Comparison of ENCODE assay signal across 8 cellular contexts in genomic region chr4:112145326-112145819, GRCh38. TPM values are rescaled to one million over a fixed set of nuclear protein-coding genes. Genes with fewer than 3 reads are reported as not detected.
DNase-seq lines count a peak whose midpoint lies in the region; ATAC-seq, FAIRE-seq and TF ChIP-seq lines count a peak whose summit lies in the region.

Gene FAM241A, plus strand, starts transcription at chr4:112145454. Its CDS starts 127 bp downstream, at chr4:112145581.

- CTCF ChIA-PET in endothelial cell of umbilical vein (lab: Charles Lee) = interaction anchor here (0.7 kb wide), 1 partner anchor 70 kb away, joined by 3 read pairs; no protein-coding TSS in a partner anchor

- no TSS peak for BruUV-seq in endothelial cell of umbilical vein (replicated peaks; lab: Mats Ljungman, UMichigan)

- peak within 1 kb of the TSS; percentile 84 to 100 (median 90) for H3K4me3 ChIP-seq in BLaER1 treated with 17β-estradiol and CSF1 and Interleukin-3, amounts not matched to agents 10 nM and 100 nM
- peak within 1 kb of the TSS; percentile 88 to 96 (median 91) for H3K4me3 ChIP-seq in endothelial cell of umbilical vein (replicated peaks in 1 of 3; ENCODE audit: insufficient read depth in 1 of 3, low read depth in 1 of 3, low read length in 3 of 3)
- H3K4me3 ChIP-seq in mucosa of descending colon = peak within 1 kb of the TSS; percentile 57

- peak within 1 kb of the TSS; percentile 68 for H2AFZ ChIP-seq in endothelial cell of umbilical vein (ENCODE audit: low read depth, low read length)

- intact Hi-C loops in endothelial cell of umbilical vein (cut with micrococcal nuclease) (loop anchor here (1.0 to 10.0 kb wide), 2 partner anchors 36 to 1869 kb away; no protein-coding TSS in a partner anchor), mucosa of descending colon (cut with DNase I, micrococcal nuclease) (no loop called here)

- H3K27ac ChIP-seq in BLaER1 treated with 17β-estradiol and CSF1 and Interleukin-3, amounts not matched to agents 10 nM and 100 nM = peak within 1 kb of the TSS; percentile 67 to 92 (median 85)
- peak within 1 kb of the TSS; percentile 77 for H3K27ac ChIP-seq in endothelial cell of umbilical vein (ENCODE audit: insufficient read depth, low read depth, low read length)

- no peaks in the 10 kb centered on the region for H3K27me3 ChIP-seq in BLaER1 treated with 17β-estradiol and CSF1 and Interleukin-3, amounts not matched to agents 10 nM and 100 nM
- no peaks in the 10 kb centered on the region for H3K27me3 ChIP-seq in endothelial cell of umbilical vein (ENCODE audit: control insufficient read depth in 2 of 2, insufficient read depth in 2 of 2, low read length in 2 of 2)

- dilution Hi-C loops in endothelial cell of umbilical vein (cut with MboI; ENCODE audit: extremely low pct_ligation_motif_present, low sequenced_read_pairs) = no loop called here

- peaks cover 0 to 16% (median 4%) of the 10 kb centered on the region in 11 experiments; a peak in 8 of 22 replicates for H4K20me1 ChIP-seq in BLaER1 treated with 17β-estradiol and CSF1 and Interleukin-3, amounts not matched to agents 10 nM and 100 nM
- no peaks in the 10 kb centered on the region for H4K20me1 ChIP-seq in endothelial cell of umbilical vein (replicated peaks; ENCODE audit: control insufficient read depth, extremely low read depth, insufficient read depth, low read length)

- H3K9ac ChIP-seq in BLaER1 treated with 17β-estradiol and CSF1 and Interleukin-3, amounts not matched to agents 10 nM and 100 nM = peak within 1 kb of the TSS; percentile 82 to 94 (median 88)
- peak within 1 kb of the TSS; percentile 81 for H3K9ac ChIP-seq in endothelial cell of umbilical vein (replicated peaks; ENCODE audit: extremely low read depth, insufficient read depth, low read length)

- DNase-seq in NOMO-1 (lab: John Stamatoyannopoulos, UW; ENCODE audit: unreplicated experiment in 2 of 2) (peak; percentile 54 to 88), endothelial cell of umbilical vein (ENCODE audit: low read depth, low spot score) (peak; percentile 81), mucosa of descending colon (peak; percentile 89 to 94 (median 89))
- DNase-seq in activated CD8-positive, alpha-beta memory T cell treated with anti-CD3 and anti-CD28 coated beads, Interleukin-2, amount 50 U/mL, for 4 hours = peak; percentile 93
- peak; percentile 79 to 90 for DNase-seq in stimulated activated CD8-positive, alpha-beta memory T cell treated with anti-CD3 and anti-CD28 coated beads, Interleukin-4, amount 100 ng/mL, for 4 hours (ENCODE audit: low read depth in 2 of 2, low spot score in 1 of 2)

- ATAC-seq in HG03354 (IDR thresholded peaks at IDR 0.05; ENCODE audit: poor library complexity, severe bottlenecking, unreplicated experiment) (peak; percentile 90), mucosa of descending colon (peak; percentile 99)

- H3K4me2 ChIP-seq in BLaER1 treated with 17β-estradiol and CSF1 and Interleukin-3, amounts not matched to agents 10 nM and 100 nM = peak within 1 kb of the TSS; percentile 75 to 93 (median 85)
- H3K4me2 ChIP-seq in endothelial cell of umbilical vein (ENCODE audit: insufficient read depth, low read length) = peak within 1 kb of the TSS; percentile 97

- H3K79me2 ChIP-seq in endothelial cell of umbilical vein (ENCODE audit: control insufficient read depth, insufficient read depth, low read length) = peaks cover 44% of the 10 kb centered on the region

- H3K9me3 ChIP-seq in BLaER1 treated with 17β-estradiol and CSF1 and Interleukin-3, amounts not matched to agents 10 nM and 100 nM (replicated peaks in 1 of 11) = no peaks in the 10 kb centered on the region
- H3K9me3 ChIP-seq in endothelial cell of umbilical vein (replicated peaks; ENCODE audit: control insufficient read depth, insufficient read depth, low read length) (no peaks in the 10 kb centered on the region), mucosa of descending colon (no peaks in the 10 kb centered on the region)

- H3K36me3 ChIP-seq in BLaER1 treated with 17β-estradiol and CSF1 and Interleukin-3, amounts not matched to agents 10 nM and 100 nM = peaks cover 0 to 4% (median 0%) of the 10 kb centered on the region in 11 experiments; a peak in 2 of 22 replicates
- H3K36me3 ChIP-seq in endothelial cell of umbilical vein (ENCODE audit: control insufficient read depth in 2 of 2, extremely low read depth in 1 of 2, insufficient read depth in 2 of 2, low read length in 2 of 2) (no peaks in the 10 kb centered on the region), mucosa of descending colon (ENCODE audit: low read depth) (no peaks in the 10 kb centered on the region)

- peaks cover 52 to 70% (median 55%) of the 10 kb centered on the region in 10 experiments for H3K4me1 ChIP-seq in BLaER1 treated with 17β-estradiol and CSF1 and Interleukin-3, amounts not matched to agents 10 nM and 100 nM
- H3K4me1 ChIP-seq in endothelial cell of umbilical vein (ENCODE audit: control insufficient read depth, extremely low read depth, insufficient read depth, low read length) (peaks cover 24% of the 10 kb centered on the region), mucosa of descending colon (ENCODE audit: low read depth) (peaks cover 5% of the 10 kb centered on the region)

- no peaks in the 10 kb centered on the region for H3K9me1 ChIP-seq in endothelial cell of umbilical vein (replicated peaks; ENCODE audit: control insufficient read depth, extremely low read depth, insufficient read depth, low read length)

- no peak for TF ChIP-seq CTCF in endothelial cell of umbilical vein (IDR thresholded peaks at IDR 0.05; ENCODE audit: extremely low read depth in 1 of 2, insufficient read depth in 1 of 2, low read depth in 1 of 2, low read length in 2 of 2)
- no peak for TF ChIP-seq CTCF in mucosa of descending colon (IDR thresholded peaks at IDR 0.05)

- no peak for FAIRE-seq in endothelial cell of umbilical vein (lab: Jason Lieb, UNC)

- POLR2A ChIA-PET in endothelial cell of umbilical vein (lab: Charles Lee) = no interaction called here

- TF ChIP-seq POLR2A in GM19099 (IDR thresholded peaks at IDR 0.05; ENCODE audit: extremely low read depth, insufficient read length, low read depth) (peak; percentile 93), endothelial cell of umbilical vein (IDR thresholded peaks at IDR 0.05; ENCODE audit: low read depth, low read length) (peak; percentile 92)

TF ChIP-seq in endothelial cell of umbilical vein, 7 proteins besides CTCF, POLR2A, EP300 and RAD21:
- TF ChIP-seq JUN (IDR thresholded peaks at IDR 0.05; ENCODE audit: borderline replicate concordance, insufficient read depth, insufficient read length, low read depth) = no peak
- TF ChIP-seq EZH2 (IDR thresholded peaks at IDR 0.05; ENCODE audit: borderline replicate concordance, low read depth, low read length, severe bottlenecking) = no peak
- TF ChIP-seq POLR2AphosphoS5 (IDR thresholded peaks at IDR 0.05; ENCODE audit: insufficient read depth, low read depth, low read length) = peak; percentile 93
TF ChIP-seq in endothelial cell of umbilical vein: peak in this region for 1.

RNA-seq across cellular contexts. Expression of gene FAM241A, which starts in this region (rescaled TPM):
- total RNA-seq in endothelial cell of umbilical vein = 8.3 and 9.1 TPM in 2 replicates
- 2.1 and 3.2 TPM in 2 replicates for polyA plus RNA-seq in endothelial cell of umbilical vein
- polyA plus RNA-seq in endothelial cell of umbilical vein (2011; cell fraction: cytosol; rRNA removed) = 4.4 and 4.6 TPM in 2 replicates
- polyA plus RNA-seq in endothelial cell of umbilical vein (2011; cell fraction: nucleus; rRNA removed) = 3.0 and 5.0 TPM in 2 replicates
- 3.7 and 6.7 TPM in 2 replicates for polyA plus RNA-seq in endothelial cell of umbilical vein (2012)
- 2.7 and 3.7 TPM in 2 replicates for polyA minus RNA-seq in endothelial cell of umbilical vein
- polyA minus RNA-seq in endothelial cell of umbilical vein (2011; cell fraction: cytosol; rRNA and poly(A)+ RNA removed) = 1.1 TPM
- polyA minus RNA-seq in endothelial cell of umbilical vein (2011; cell fraction: nucleus; rRNA and poly(A)+ RNA removed) = 5.9 and 8.6 TPM in 2 replicates
- 1 to 10 TPM in 2 of 3 donors, under 1 TPM in 1; 0.75 to 2.1 (median 1.8) TPM for total RNA-seq in mucosa of descending colon

Comparison
In these comparisons a context has a peak if more than half of its experiments do, and no peak if none do; other contexts are left out.
1. Peak in every context shown above with its lines: DNase-seq, ATAC-seq, H3K4me3 ChIP-seq and H3K27ac ChIP-seq.